ENCODE assay signal across 18 cellular contexts in the genomic region with DNA sequence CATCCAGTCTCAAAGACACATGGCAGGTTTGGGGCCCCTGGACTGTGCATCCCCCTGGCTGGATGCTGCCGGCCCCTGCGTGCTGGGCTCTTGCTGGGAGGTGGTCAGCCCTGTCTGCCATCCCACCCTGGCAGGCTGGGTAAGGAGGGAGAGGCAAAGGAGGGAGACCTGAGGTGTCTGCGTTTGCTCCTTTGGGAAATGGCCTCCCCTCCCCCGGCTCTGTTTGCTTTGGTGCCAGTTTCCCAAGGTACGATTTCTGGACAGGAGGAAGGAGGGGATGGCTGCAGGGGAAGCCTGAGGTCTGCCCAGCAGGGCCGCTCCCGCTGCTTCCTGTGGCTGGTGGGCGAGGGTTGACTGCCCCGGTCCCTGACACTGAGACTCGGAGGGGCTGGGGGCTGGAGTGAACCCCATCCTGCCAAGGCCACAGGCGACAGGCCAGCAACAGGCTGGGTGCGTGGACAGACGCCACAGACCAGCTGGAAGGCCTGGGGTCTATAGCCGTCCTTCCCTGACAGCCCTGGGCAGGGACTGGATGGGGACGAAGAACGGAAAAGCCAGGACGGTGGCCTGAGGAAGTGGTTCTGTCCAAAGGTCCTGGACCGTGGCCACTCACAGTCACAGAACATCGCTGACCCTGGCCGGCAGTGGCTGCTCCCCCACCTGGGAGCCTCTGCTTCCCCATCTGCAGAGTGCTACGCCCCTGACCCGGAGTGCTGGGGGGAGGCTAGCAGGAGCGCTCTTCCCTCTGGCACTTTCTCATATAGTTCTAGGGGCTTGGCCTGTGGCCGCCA. TPM values are rescaled to one million over a fixed set of nuclear protein-coding genes. Genes with fewer than 3 reads are reported as not detected.
A peak's percentile ranks its signal among the peaks of the same experiment; 100 is the strongest.
DNase-seq lines count a peak whose midpoint lies in the region; ATAC-seq and TF ChIP-seq lines count a peak whose summit lies in the region.
"Had no signal": no experiment of that assay in that cellular context is flagged by ENCODE, and none has a peak within 500 bp of the region (broad histone marks: within the 10 kb centered on the region; RNA-seq: fewer than 3 reads in every experiment).

No MANE protein-coding gene starts in this region.

- no peaks in the 10 kb centered on the region for H3K36me3 Mint-ChIP-seq in activated T-cell treated with anti-CD3 and anti-CD28 coated beads, Interleukin-2, amount 50 U/mL, for 4 hours (ENCODE audit: insufficient read depth)
- H3K36me3 Mint-ChIP-seq: activated naive CD8-positive, alpha-beta T cell treated with anti-CD3 and anti-CD28 coated beads for 36 hours; T-cell had no signal

- no peaks in the 10 kb centered on the region for H3K27me3 ChIP-seq in H7 (ENCODE audit: control insufficient read depth, insufficient read depth, low read length)
- no peaks in the 10 kb centered on the region for H3K27me3 ChIP-seq in mammary epithelial cell (ENCODE audit: insufficient read depth, low read length)
- H3K27me3 ChIP-seq in sigmoid colon, result no peaks in the 10 kb centered on the region
- H3K27me3 ChIP-seq: pancreas, tibial artery had no signal

- H3K4me1 Mint-ChIP-seq in activated T-cell treated with anti-CD3 and anti-CD28 coated beads, Interleukin-2, amount 50 U/mL, for 4 hours (ENCODE audit: low read depth), result no peaks in the 10 kb centered on the region
- H3K4me1 Mint-ChIP-seq: activated naive CD8-positive, alpha-beta T cell treated with anti-CD3 and anti-CD28 coated beads for 36 hours; T-cell had no signal

- peaks cover 59% of the 10 kb centered on the region for H3K4me1 ChIP-seq in mammary epithelial cell (ENCODE audit: insufficient read depth, low read length)
- peaks cover 0 to 38% (median 31%) of the 10 kb centered on the region in 4 donors for H3K4me1 ChIP-seq in sigmoid colon

- no peak overlapping the region for H3K9ac ChIP-seq in mammary epithelial cell (ENCODE audit: insufficient read depth, low read length)

- H3K4me3 ChIP-seq in H7 (ENCODE audit: insufficient read depth, low read depth, low read length) (no peak overlapping the region), mammary epithelial cell (replicated peaks in 1 of 3; ENCODE audit: insufficient read depth in 1 of 3, low read depth in 2 of 3, low read length in 3 of 3) (no peak overlapping the region), sigmoid colon (no peak overlapping the region)
- H3K4me3 ChIP-seq: pancreas, tibial artery had no signal

- in situ Hi-C loops in mammary epithelial cell (cut with MboI; ENCODE audit: low sequenced_read_pairs in 2 of 2), result no loop called here

- H4K20me1 ChIP-seq in mammary epithelial cell (ENCODE audit: insufficient read depth, low read length), result no peaks in the 10 kb centered on the region

- 61% methylated on average over 12 of the region's 24 CpGs for WGBS in mammary epithelial cell (ENCODE audit: low coverage, missing lambda C conversion rate)
- 68 to 78% methylated on average over 24 of the region's 24 CpGs for WGBS in sigmoid colon, 2 donors

- no peak for TF ChIP-seq POLR2A in sigmoid colon (IDR thresholded peaks at IDR 0.05)

- H3K27me3 Mint-ChIP-seq in activated T-cell treated with anti-CD3 and anti-CD28 coated beads, Interleukin-2, amount 50 U/mL, for 4 hours (ENCODE audit: low read depth), result no peaks in the 10 kb centered on the region
- H3K27me3 Mint-ChIP-seq: activated naive CD8-positive, alpha-beta T cell treated with anti-CD3 and anti-CD28 coated beads for 36 hours; T-cell had no signal

- no peak overlapping the region for H3K4me3 Mint-ChIP-seq in activated T-cell treated with anti-CD3 and anti-CD28 coated beads, Interleukin-2, amount 50 U/mL, for 4 hours
- H3K4me3 Mint-ChIP-seq: activated naive CD8-positive, alpha-beta T cell treated with anti-CD3 and anti-CD28 coated beads for 36 hours; T-cell had no signal

- no peak for TF ChIP-seq EP300 in sigmoid colon (IDR thresholded peaks at IDR 0.05)

- H3K9me3 ChIP-seq in mammary epithelial cell (replicated peaks; ENCODE audit: insufficient read depth, low read length) (no peaks in the 10 kb centered on the region), sigmoid colon (no peaks in the 10 kb centered on the region)
- H3K9me3 ChIP-seq: pancreas, tibial artery had no signal

- peaks cover 9% of the 10 kb centered on the region for H3K79me2 ChIP-seq in mammary epithelial cell (ENCODE audit: insufficient read depth, low read length)

- H3K36me3 ChIP-seq in H7 (replicated peaks; ENCODE audit: control insufficient read depth, insufficient read depth, low read length) (no peaks in the 10 kb centered on the region), mammary epithelial cell (ENCODE audit: insufficient read depth, low read length) (no peaks in the 10 kb centered on the region), sigmoid colon (peaks cover 0 to 41% (median 10%) of the 10 kb centered on the region in 4 donors)
- H3K36me3 ChIP-seq: pancreas had no signal

- peak; percentile 32 for DNase-seq in H7
- no peak for DNase-seq in mammary epithelial cell
- peak; percentile 48 for DNase-seq in islet precursor cell
- DNase-seq in sigmoid colon, result peak; percentile 73
- no peak for DNase-seq in activated T-cell treated with anti-CD3 and anti-CD28 coated beads, Interleukin-2, amount 50 U/mL, for 4 hours
- DNase-seq in SKM-1 (lab: John Stamatoyannopoulos, UW; ENCODE audit: unreplicated experiment), result no peak
- DNase-seq in D341Med (ENCODE audit: low spot score), result no peak
- DNase-seq: activated naive CD8-positive, alpha-beta T cell treated with anti-CD3 and anti-CD28 coated beads for 36 hours; activated T-cell treated with anti-CD3 and anti-CD28 coated beads for 4 hours; central memory CD4-positive, alpha-beta T cell; foreskin melanocyte; NCI-H1930; NCI-H510A; OCI-M1 had no signal

- peak overlapping the region; percentile 87 for H3K4me2 ChIP-seq in mammary epithelial cell (ENCODE audit: insufficient read depth, low read depth, low read length)

- intact Hi-C loops in mammary epithelial cell (cut with micrococcal nuclease) (no loop called here), sigmoid colon (cut with DNase I) (no loop called here)

- H3K27ac ChIP-seq in mammary epithelial cell (ENCODE audit: insufficient read depth, low read depth, low read length) (peak overlapping the region; percentile 36), sigmoid colon (peak overlapping the region; percentile 20 to 65 (median 33))
- H3K27ac ChIP-seq: pancreas had no signal

- TF ChIP-seq CTCF in mammary epithelial cell (conservative IDR thresholded peaks at IDR 0.05 in 1 of 2, IDR thresholded peaks at IDR 0.05 in 1 of 2; ENCODE audit: extremely low read depth in 1 of 2, insufficient read depth in 1 of 2, low read depth in 1 of 2, low read length in 2 of 2), result no peak
- no peak for TF ChIP-seq CTCF in sigmoid colon (IDR thresholded peaks at IDR 0.05)

- no peak overlapping the region for H2AFZ ChIP-seq in mammary epithelial cell (ENCODE audit: low read depth, low read length)

- CTCF ChIA-PET in mammary epithelial cell (lab: Charles Lee; ENCODE audit: low non-redundant PET), result no interaction called here

- no peaks in the 10 kb centered on the region for H3K9me3 Mint-ChIP-seq in activated T-cell treated with anti-CD3 and anti-CD28 coated beads, Interleukin-2, amount 50 U/mL, for 4 hours
- H3K9me3 Mint-ChIP-seq: activated naive CD8-positive, alpha-beta T cell treated with anti-CD3 and anti-CD28 coated beads for 36 hours; T-cell had no signal

- BruUV-seq in mammary epithelial cell (replicated peaks; lab: Mats Ljungman, UMichigan), result no TSS peak

- no peak for ATAC-seq in esophagus mucosa
- ATAC-seq in activated T-cell treated with anti-CD3 and anti-CD28 coated beads, Interleukin-2, amount 50 U/mL, for 4 hours, result no peak
- ATAC-seq: pancreas, T-cell had no signal

- dilution Hi-C loops in mammary epithelial cell (cut with HindIII; ENCODE audit: low sequenced_read_pairs), result loop anchor here (5.0 kb wide), 2 partner anchors 80 to 90 kb away; no protein-coding TSS in a partner anchor

RNA-seq across cellular contexts. Expression of gene OSBPL5, which starts 38.0 kb away (rescaled TPM):
- total RNA-seq in H7 (2014; rRNA removed; shearing (Covaris generic)), result 21.1 and 23.7 TPM in 2 replicates
- 10 to 100 TPM; 24.8 to 35.7 TPM for total RNA-seq in mammary epithelial cell
- polyA plus RNA-seq in mammary epithelial cell, result 16.2 TPM
- 11.9 TPM for polyA minus RNA-seq in mammary epithelial cell
- 10 to 100 TPM; 28.1 to 69.2 (median 46.2) TPM for total RNA-seq in sigmoid colon
- 10 to 100 TPM; 16.6 to 29.8 (median 18.6) TPM for polyA plus RNA-seq in sigmoid colon
- 13.4 TPM for total RNA-seq in esophagus mucosa
- 1 to 10 TPM; 2.7 to 5.0 (median 4.0) TPM for total RNA-seq in activated T-cell treated with anti-CD3 and anti-CD28 coated beads, Interleukin-2, amount 50 U/mL, for 4 hours

Comparison
In these comparisons a context has a peak if more than half of its experiments do, and no peak if none do; other contexts are left out.
1. DNase-seq: peak in H7 (single experiment), islet precursor cell (single experiment) and sigmoid colon (single experiment); none in mammary epithelial cell (single experiment), activated T-cell treated with anti-CD3 and anti-CD28 coated beads, Interleukin-2, amount 50 U/mL, for 4 hours (single experiment), SKM-1 (single experiment) and D341Med (single experiment).